23 cellular contexts compared by ENCODE assay signal in the genomic region with DNA sequence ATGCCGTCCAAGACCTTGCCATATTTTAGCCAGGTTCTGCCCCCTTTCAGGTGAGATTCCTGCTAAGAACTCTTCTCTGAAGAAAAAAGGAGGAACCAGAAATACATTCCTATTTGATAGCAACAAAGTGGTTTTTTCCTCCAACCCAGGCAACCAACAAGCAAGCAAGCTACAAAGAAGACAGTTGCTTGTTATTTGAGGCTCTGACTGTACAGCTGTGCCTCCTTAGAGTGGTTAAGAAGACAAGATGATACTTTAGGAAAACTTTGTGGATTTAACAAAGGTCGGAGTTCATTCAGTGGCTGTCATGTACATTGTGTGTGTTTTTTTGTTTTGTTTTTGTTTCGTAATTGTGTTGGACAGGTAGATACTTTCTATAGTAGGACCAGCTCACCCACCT. TPM values are rescaled to one million over a fixed set of nuclear protein-coding genes. Genes with fewer than 3 reads are reported as not detected.
A peak's percentile ranks its signal among the peaks of the same experiment; 100 is the strongest.
DNase-seq lines count a peak whose midpoint lies in the region; ATAC-seq and TF ChIP-seq lines count a peak whose summit lies in the region.
"Had no signal": no experiment of that assay in that cellular context is flagged by ENCODE, and none has a peak within 500 bp of the region (broad histone marks: within the 10 kb centered on the region; RNA-seq: fewer than 3 reads in every experiment).

No MANE protein-coding gene starts in this region.

- peak overlapping the region; percentile 89 to 96 (median 94) for H3K27ac ChIP-seq in gastrocnemius medialis

- no peak for TF ChIP-seq POLR2A in gastrocnemius medialis (IDR thresholded peaks at IDR 0.05)

- no peaks in the 10 kb centered on the region for H3K27me3 Mint-ChIP-seq in WTC11 (ENCODE audit: low read depth)

- no peaks in the 10 kb centered on the region for H3K9me3 ChIP-seq in gastrocnemius medialis
- H3K9me3 ChIP-seq: Peyer's patch had no signal

- in situ Hi-C loops in gastrocnemius medialis (cut with MboI; ENCODE audit: low sequenced_read_pairs in 4 of 4), result loop anchor here in 2 of 4 donors (25.0 kb wide), 3 partner anchors 116 to 634 kb away; no protein-coding TSS in a partner anchor

- H3K4me1 Mint-ChIP-seq in WTC11, result peaks cover 90% of the 10 kb centered on the region
- H3K4me1 Mint-ChIP-seq: B cell; central memory CD8-positive, alpha-beta T cell; naive B cell had no signal

- POLR2A ChIA-PET in WTC11 (lab: Charles Lee), result no interaction called here

- H3K36me3 Mint-ChIP-seq in WTC11, result no peaks in the 10 kb centered on the region
- H3K36me3 Mint-ChIP-seq: activated naive CD4-positive, alpha-beta T cell treated with anti-CD3 and anti-CD28 coated beads, Interleukin-2, amount 50 U/mL, for 72 hours; naive B cell had no signal

- intact Hi-C loops in gastrocnemius medialis (cut with DNase I; ENCODE audit: low total_unique reads), result loop anchor here (5.0 kb wide), 1 partner anchor 71 kb away; no protein-coding TSS in a partner anchor

- DNase-seq in EH (ENCODE audit: low read depth) (peak; percentile 26), WTC11 (ENCODE audit: low spot score) (no peak), left kidney (ENCODE audit: low read depth, low spot score) (peak; percentile 68), gastrocnemius medialis (no peak), AML-193 (lab: John Stamatoyannopoulos, UW) (no peak), occipital lobe (lab: John Stamatoyannopoulos, UW) (no peak)
- DNase-seq: activated CD4-positive, CD25-positive, alpha-beta regulatory T cell treated with anti-CD3 and anti-CD28 coated beads, Interleukin-2, amount 50 U/mL, for 72 hours; activated CD8-positive, alpha-beta memory T cell treated with anti-CD3 and anti-CD28 coated beads, Interleukin-2, amount 50 U/mL, for 4 hours; DMS153; head of caudate nucleus; Kasumi-1; kidney glomerular epithelial cell; naive B cell; NCI-H187 treated with DMSO at 0.1 percent for 48 hours; NCI-H510A treated with DMSO at 0.1 percent for 48 hours; Peyer's patch; small intestine had no signal

- H3K27ac Mint-ChIP-seq in WTC11, result peak overlapping the region; percentile 79
- H3K27ac Mint-ChIP-seq: activated naive CD4-positive, alpha-beta T cell treated with anti-CD3 and anti-CD28 coated beads, Interleukin-2, amount 50 U/mL, for 72 hours; B cell; naive B cell; stimulated activated naive CD8-positive, alpha-beta T cell treated with anti-CD3 and anti-CD28 coated beads, Interleukin-15, Interleukin-2, amounts not matched to agents 100 ng/mL and 50 ng/mL, for 24 hours had no signal

- H3K4me3 ChIP-seq in gastrocnemius medialis, result no peak overlapping the region
- H3K4me3 ChIP-seq: Peyer's patch had no signal

- no peak overlapping the region for H3K4me3 Mint-ChIP-seq in WTC11
- H3K4me3 Mint-ChIP-seq: B cell; central memory CD8-positive, alpha-beta T cell; naive B cell; stimulated activated naive CD8-positive, alpha-beta T cell treated with anti-CD3 and anti-CD28 coated beads, Interleukin-15, Interleukin-2, amounts not matched to agents 100 ng/mL and 50 ng/mL, for 24 hours had no signal

- H3K27me3 ChIP-seq in gastrocnemius medialis, result no peaks in the 10 kb centered on the region
- H3K27me3 ChIP-seq: Peyer's patch had no signal

- ATAC-seq in WTC11 (no peak), gastrocnemius medialis (no peak), GM21619 (IDR thresholded peaks at IDR 0.05; ENCODE audit: unreplicated experiment) (no peak), HG03571 (IDR thresholded peaks at IDR 0.05; ENCODE audit: unreplicated experiment) (no peak)
- ATAC-seq: activated naive CD4-positive, alpha-beta T cell treated with anti-CD3 and anti-CD28 coated beads, Interleukin-2, amount 50 U/mL, for 72 hours had no signal

- TF ChIP-seq CTCF in WTC11 (IDR thresholded peaks at IDR 0.05) (no peak), gastrocnemius medialis (IDR thresholded peaks at IDR 0.05 in 4 of 5, conservative IDR thresholded peaks at IDR 0.05 in 1 of 5) (no peak)

- H3K9me3 Mint-ChIP-seq in WTC11, result no peaks in the 10 kb centered on the region
- H3K9me3 Mint-ChIP-seq: activated naive CD4-positive, alpha-beta T cell treated with anti-CD3 and anti-CD28 coated beads, Interleukin-2, amount 50 U/mL, for 72 hours; central memory CD8-positive, alpha-beta T cell; stimulated activated naive CD8-positive, alpha-beta T cell treated with anti-CD3 and anti-CD28 coated beads, Interleukin-15, Interleukin-2, amounts not matched to agents 100 ng/mL and 50 ng/mL, for 24 hours had no signal

- no peaks in the 10 kb centered on the region for H3K36me3 ChIP-seq in gastrocnemius medialis
- H3K36me3 ChIP-seq: Peyer's patch had no signal

- CTCF ChIA-PET in WTC11 (lab: Charles Lee), result no interaction called here

- peaks cover 92% of the 10 kb centered on the region in 2 donors for H3K4me1 ChIP-seq in gastrocnemius medialis

TF ChIP-seq in WTC11, 78 proteins besides CTCF, POLR2A, EP300 and RAD21:
- TF ChIP-seq CBFB (CRISPR knock-in tag; IDR thresholded peaks at IDR 0.05; ENCODE audit: low read depth), result no peak

RNA-seq across cellular contexts. Expression of a gene that starts 21.7 kb away (rescaled TPM):
- total RNA-seq in WTC11 (2021) (58.9 to 79.9 TPM (median 62.0 TPM) in 3 replicates), gastrocnemius medialis (100 to 1,000 TPM in 2 of 4 donors, 10 to 100 TPM in 2; 46.1 to 175 (median 126) TPM), occipital lobe (25.7 TPM)

Comparison
In these comparisons a context has a peak if more than half of its experiments do, and no peak if none do; other contexts are left out.
1. DNase-seq: peak in EH (single experiment) and left kidney (single experiment); none in WTC11 (single experiment), gastrocnemius medialis (0 of 2), AML-193 (0 of 2) and occipital lobe (single experiment).